In the genomic region with DNA sequence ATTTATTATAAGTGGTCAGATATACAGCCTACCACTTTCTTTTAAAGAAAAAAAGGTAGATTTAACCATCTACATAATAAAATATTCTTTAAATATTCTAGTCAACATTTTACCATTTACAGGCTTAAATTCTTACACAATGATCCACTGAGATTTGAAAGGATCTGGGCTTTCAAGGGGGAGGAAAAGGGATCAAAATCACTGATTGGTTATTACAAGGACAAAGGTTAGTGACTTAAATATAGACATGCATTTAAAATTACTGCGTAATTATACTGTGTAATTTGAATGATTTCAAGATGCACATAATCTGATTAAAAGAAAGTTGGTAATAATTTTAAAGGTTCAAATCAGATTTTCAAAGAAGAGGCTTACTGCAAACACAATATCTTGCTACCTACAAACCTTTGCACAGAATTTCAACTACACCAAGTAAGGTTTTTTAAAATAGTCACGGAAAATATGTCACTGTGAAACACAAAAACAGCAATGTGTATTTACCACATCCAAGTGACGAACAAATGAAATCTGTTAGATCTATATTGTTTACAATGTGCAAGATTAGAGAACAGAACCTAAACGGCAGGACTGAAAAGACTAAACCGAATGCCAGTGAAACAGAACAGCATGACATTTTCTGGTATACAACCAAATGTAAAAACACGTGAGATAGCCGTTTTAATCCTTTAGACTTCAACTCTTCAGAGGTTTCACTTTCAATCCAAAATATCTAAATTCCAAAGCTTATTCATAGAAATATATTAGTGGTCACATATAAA, we compare ENCODE assay signal across 8 cellular contexts. TPM values are rescaled to one million over a fixed set of nuclear protein-coding genes. Genes with fewer than 3 reads are reported as not detected.
DNase-seq lines count a peak whose midpoint lies in the region; ATAC-seq and TF ChIP-seq lines count a peak whose summit lies in the region.
"Had no signal": no experiment of that assay in that cellular context is flagged by ENCODE, and none has a peak within 500 bp of the region (broad histone marks: within the 10 kb centered on the region; RNA-seq: fewer than 3 reads in every experiment).

No MANE protein-coding gene starts in this region.

- H2AFZ ChIP-seq in Karpas-422 (ENCODE audit: low read length) = no peak overlapping the region

- no peaks in the 10 kb centered on the region for H3K9me3 Mint-ChIP-seq in stimulated activated naive CD8-positive, alpha-beta T cell treated with anti-CD3 and anti-CD28 coated beads, Interleukin-15, amount 100 ng/mL, for 72 hours

- H3K79me2 ChIP-seq in Karpas-422 (ENCODE audit: low read length) = peaks cover 100% of the 10 kb centered on the region

- intact Hi-C loops in testis (cut with DNase I; ENCODE audit: low total_unique reads) = no loop called here

- no peaks in the 10 kb centered on the region for H3K27me3 Mint-ChIP-seq in stimulated activated naive CD8-positive, alpha-beta T cell treated with anti-CD3 and anti-CD28 coated beads, Interleukin-15, amount 100 ng/mL, for 72 hours

- H3K27me3 ChIP-seq in Karpas-422 (ENCODE audit: low read length) = no peaks in the 10 kb centered on the region
- H3K27me3 ChIP-seq in testis = no peaks in the 10 kb centered on the region
- H3K27me3 ChIP-seq: SJSA1 had no signal

- peak overlapping the region in 1 of 2 donors; percentile 11 for H3K27ac Mint-ChIP-seq in stimulated activated naive CD8-positive, alpha-beta T cell treated with anti-CD3 and anti-CD28 coated beads, Interleukin-15, amount 100 ng/mL, for 72 hours

- peaks cover 62% of the 10 kb centered on the region for H3K4me1 Mint-ChIP-seq in stimulated activated naive CD8-positive, alpha-beta T cell treated with anti-CD3 and anti-CD28 coated beads, Interleukin-15, amount 100 ng/mL, for 72 hours

- H4K20me1 ChIP-seq in Karpas-422 (ENCODE audit: insufficient read depth, low read depth, low read length) = no peaks in the 10 kb centered on the region

- peak overlapping the region; percentile 70 for H3K4me2 ChIP-seq in Karpas-422 (ENCODE audit: low read depth, low read length, poor library complexity, severe bottlenecking)

- H3K9ac ChIP-seq in Karpas-422 (ENCODE audit: low read length) = peak overlapping the region; percentile 66

- TF ChIP-seq CTCF in epithelial cell of proximal tubule (conservative IDR thresholded peaks at IDR 0.05; ENCODE audit: low read depth, low read length) (no peak), testis (IDR thresholded peaks at IDR 0.05) (no peak)

- peak; percentile 21 for ATAC-seq in GM19452 (IDR thresholded peaks at IDR 0.05; ENCODE audit: unreplicated experiment)
- peak; percentile 23 for ATAC-seq in stimulated activated naive CD8-positive, alpha-beta T cell treated with anti-CD3 and anti-CD28 coated beads, Interleukin-15, amount 100 ng/mL, for 72 hours

- TF ChIP-seq POLR2A in testis (IDR thresholded peaks at IDR 0.05) = no peak

- WGBS in testis, 2 donors = 41 to 54% methylated on average over 7 of the region's 7 CpGs

- H3K4me1 ChIP-seq in Karpas-422 (ENCODE audit: low read length) (peaks cover 100% of the 10 kb centered on the region), testis (no peaks in the 10 kb centered on the region)

- H3K4me3 ChIP-seq in Karpas-422 (ENCODE audit: low read length) (peak overlapping the region; percentile 62), epithelial cell of proximal tubule (ENCODE audit: low read depth, low read length) (peak overlapping the region; percentile 34), testis (peak overlapping the region in 1 of 2 donors; percentile 5)
- H3K4me3 ChIP-seq: SJSA1 had no signal

- H3K36me3 ChIP-seq in Karpas-422 (ENCODE audit: insufficient read depth, low read length) (no peaks in the 10 kb centered on the region), testis (ENCODE audit: low read depth, missing control alignments) (no peaks in the 10 kb centered on the region)

- H3K27ac ChIP-seq in Karpas-422 (ENCODE audit: low read length) (peak overlapping the region; percentile 85), testis (no peak overlapping the region)
- H3K27ac ChIP-seq: SJSA1 had no signal

- no peak for DNase-seq in Karpas-422
- DNase-seq in epithelial cell of proximal tubule (ENCODE audit: low read depth) = no peak
- no peak for DNase-seq in stimulated activated naive CD8-positive, alpha-beta T cell treated with anti-CD3 and anti-CD28 coated beads, Interleukin-15, amount 100 ng/mL, for 72 hours
- DNase-seq in GM03348 (ENCODE audit: low spot score) = no peak
- DNase-seq in activated effector memory CD4-positive, alpha-beta T cell treated with Interleukin-2 at 50 U/mL for 16 hours = no peak
- DNase-seq in testis = no peak

- H3K4me3 Mint-ChIP-seq in stimulated activated naive CD8-positive, alpha-beta T cell treated with anti-CD3 and anti-CD28 coated beads, Interleukin-15, amount 100 ng/mL, for 72 hours = peak overlapping the region; percentile 77 to 80

- H3K9me2 ChIP-seq in Karpas-422 (replicated peaks; ENCODE audit: insufficient read depth, low read length) = no peaks in the 10 kb centered on the region

- H3K9me3 ChIP-seq in Karpas-422 (ENCODE audit: low read length) (no peaks in the 10 kb centered on the region), testis (no peaks in the 10 kb centered on the region)
- H3K9me3 ChIP-seq: SJSA1 had no signal

RNA-seq across cellular contexts. Expression of gene RTN4, which starts 40.8 kb away (rescaled TPM):
- total RNA-seq in Karpas-422 (2014; rRNA removed; shearing (Covaris generic); ENCODE audit: low replicate concordance) = 72.3 and 109 TPM in 2 replicates
- total RNA-seq in epithelial cell of proximal tubule (322 and 384 TPM in 2 replicates), testis (100 to 1,000 TPM; 107 to 112 TPM)
- polyA plus RNA-seq in testis (ENCODE audit: insufficient read depth, low read depth, low replicate concordance) = 183 TPM
